28 cellular contexts compared by ENCODE assay signal in genomic region chr15:91789136-91789535, GRCh38.
"Had no signal": no experiment of that assay in that cellular context is flagged by ENCODE, and none has a peak within 500 bp of the region (broad histone marks: within the 10 kb centered on the region; RNA-seq: fewer than 3 reads in every experiment).

No MANE protein-coding gene starts in this region.

- DNase-seq: colonic mucosa; cortex of kidney; dermis blood vessel endothelial cell; dorsolateral prefrontal cortex; effector CD4-positive, alpha-beta T cell; effector CD8-positive, alpha-beta T cell; effector memory CD4-positive, alpha-beta T cell; effector memory CD8-positive, alpha-beta T cell; endodermal cell; erythroblast; esophagus squamous epithelium; foreskin fibroblast; foreskin keratinocyte; foreskin melanocyte; gastrocnemius medialis; glutamatergic neuron; head of caudate nucleus; heart left ventricle; heart right ventricle had no signal

- ATAC-seq: effector memory CD8-positive, alpha-beta T cell; esophagus mucosa; foreskin keratinocyte; gastrocnemius medialis; gastroesophageal sphincter; heart left ventricle; heart right ventricle had no signal

- H3K36me3 ChIP-seq: colonic mucosa, esophagus muscularis mucosa, esophagus squamous epithelium, gastrocnemius medialis, gastroesophageal sphincter, heart left ventricle, heart right ventricle had no signal

- H3K9me3 ChIP-seq: colonic mucosa, esophagus muscularis mucosa, gastrocnemius medialis, gastroesophageal sphincter, heart left ventricle, heart right ventricle had no signal

- H3K4me1 ChIP-seq: colonic mucosa, esophagus muscularis mucosa, gastrocnemius medialis, gastroesophageal sphincter had no signal

- H3K27ac ChIP-seq: colonic mucosa, coronary artery, dorsolateral prefrontal cortex, epithelial cell of prostate, esophagus muscularis mucosa, esophagus squamous epithelium, foreskin keratinocyte, gastrocnemius medialis, gastroesophageal sphincter, heart left ventricle, heart right ventricle had no signal

- FAIRE-seq: colon, endometrium, endothelial cell of umbilical vein, frontal cortex had no signal

- H3K4me3 ChIP-seq: colonic mucosa, coronary artery, dorsolateral prefrontal cortex, esophagus muscularis mucosa, esophagus squamous epithelium, gastrocnemius medialis, gastroesophageal sphincter, heart left ventricle, heart right ventricle had no signal

- H3K27me3 ChIP-seq: colonic mucosa, dorsolateral prefrontal cortex, foreskin keratinocyte, gastrocnemius medialis, heart left ventricle, heart right ventricle had no signal
